32 cellular contexts compared by ENCODE assay signal in genomic region chr1:102219463-102219862, GRCh38.
A peak's percentile ranks its signal among the peaks of the same experiment; 100 is the strongest.
DNase-seq lines count a peak whose midpoint lies in the region; ATAC-seq and TF ChIP-seq lines count a peak whose summit lies in the region.
"Had no signal": no experiment of that assay in that cellular context is flagged by ENCODE, and none has a peak within 500 bp of the region (broad histone marks: within the 10 kb centered on the region; RNA-seq: fewer than 3 reads in every experiment).

No MANE protein-coding gene starts in this region.

- intact Hi-C loops in vagina (cut with DNase I) = no loop called here

- no peak for TF ChIP-seq CTCF in vagina (IDR thresholded peaks at IDR 0.05)

- no peaks in the 10 kb centered on the region for H3K9me3 ChIP-seq in vagina
- H3K9me3 ChIP-seq: adrenal gland, mucosa of descending colon, sigmoid colon, thyroid gland had no signal

- no peak for TF ChIP-seq POLR2A in vagina (IDR thresholded peaks at IDR 0.05)

- H3K27ac ChIP-seq in vagina = no peak overlapping the region
- H3K27ac ChIP-seq: adrenal gland, sigmoid colon, thyroid gland had no signal

- H3K36me3 ChIP-seq in vagina = no peaks in the 10 kb centered on the region
- H3K36me3 ChIP-seq: adrenal gland, sigmoid colon, thyroid gland had no signal

- ATAC-seq in GM18517 (IDR thresholded peaks at IDR 0.05; ENCODE audit: unreplicated experiment) (peak; percentile 60), GM19467 (IDR thresholded peaks at IDR 0.05; ENCODE audit: unreplicated experiment) (peak; percentile 47), HG02798 (IDR thresholded peaks at IDR 0.05; ENCODE audit: poor library complexity, unreplicated experiment) (peak; percentile 71), HG03460 (IDR thresholded peaks at IDR 0.05; ENCODE audit: unreplicated experiment) (peak; percentile 67)
- ATAC-seq: CD8-positive, alpha-beta T cell; effector memory CD8-positive, alpha-beta T cell; left colon; mucosa of descending colon; natural killer cell treated with Interleukin-12 subunit alpha and Interleukin-12 subunit beta and Interleukin-15 and Interleukin-18, amount 100 ng/mL, for 72 hours; Panc1; SK-N-SH treated with all-trans-retinoic acid at 6 μM for 48 hours; T-helper 17 cell had no signal

- H3K27me3 ChIP-seq in vagina = no peaks in the 10 kb centered on the region
- H3K27me3 ChIP-seq: adrenal gland, sigmoid colon, thyroid gland had no signal

- no peak overlapping the region for H3K4me3 ChIP-seq in vagina
- H3K4me3 ChIP-seq: adrenal gland, mucosa of descending colon, sigmoid colon, thyroid gland had no signal

- no peaks in the 10 kb centered on the region for H3K4me1 ChIP-seq in vagina
- H3K4me1 ChIP-seq: adrenal gland, sigmoid colon, thyroid gland had no signal

- DNase-seq in H4 (ENCODE audit: low spot score) (no peak), Ammon's horn (ENCODE audit: low spot score) (no peak), GOT3 (lab: John Stamatoyannopoulos, UW) (no peak), vagina (ENCODE audit: extremely low spot score in 2 of 2) (no peak)
- DNase-seq: activated CD4-positive, CD25-positive, alpha-beta regulatory T cell; activated CD8-positive, alpha-beta memory T cell treated with anti-CD3 and anti-CD28 coated beads, Interleukin-2, amount 50 U/mL, for 48 hours; activated naive CD4-positive, alpha-beta T cell treated with anti-CD3 and anti-CD28 coated beads for 36 hours; adrenal gland; CD8-positive, alpha-beta T cell; central memory CD4-positive, alpha-beta T cell; cortex of kidney; effector memory CD8-positive, alpha-beta T cell; glutamatergic neuron; Karpas-422; left colon; mucosa of descending colon; NCI-H1436 treated with DMSO at 0.1 percent for 48 hours; NCI-H2081 treated with DMSO at 0.1 percent for 48 hours; NCI-H345; Right ventricle myocardium superior; sigmoid colon; stimulated activated CD4-positive, alpha-beta T cell treated with anti-CD3 and anti-CD28 coated beads, Interleukin-12 subunit alpha, Interleukin-12 subunit beta, amount 100 ng/mL, for 4 hours; stimulated activated CD4-positive, alpha-beta T cell treated with anti-CD3 and anti-CD28 coated beads, Interleukin-4, amount 100 ng/mL, for 24 hours; T-helper 17 cell; thyroid gland had no signal
